29 cellular contexts compared by ENCODE assay signal in genomic region chr1:89949991-89950624, GRCh38. TPM values are rescaled to one million over a fixed set of nuclear protein-coding genes. Genes with fewer than 3 reads are reported as not detected.
DNase-seq lines count a peak whose midpoint lies in the region; ATAC-seq, FAIRE-seq and TF ChIP-seq lines count a peak whose summit lies in the region.
"Had no signal": no experiment of that assay in that cellular context is flagged by ENCODE, and none has a peak within 500 bp of the region (broad histone marks: within the 10 kb centered on the region; RNA-seq: fewer than 3 reads in every experiment).

No MANE protein-coding gene starts in this region.

- H3K4me1 Mint-ChIP-seq in GM23338: peaks cover 34% of the 10 kb centered on the region

- FAIRE-seq in RCC 7860 (lab: Jason Lieb, UNC): peak; percentile 82
- FAIRE-seq in small intestine (lab: Jason Lieb, UNC): no peak

- H3K4me3 Mint-ChIP-seq in GM23338: no peak overlapping the region
- H3K4me3 Mint-ChIP-seq: activated CD4-positive, alpha-beta memory T cell treated with anti-CD3 and anti-CD28 coated beads for 36 hours; activated naive CD8-positive, alpha-beta T cell; activated T-helper 17 cell treated with anti-CD3 and anti-CD28 coated beads, Interleukin-2, amount 50 U/mL, for 72 hours; CD4-positive, CD25-positive, alpha-beta regulatory T cell; stimulated activated memory B cell treated with anti-CD40 and anti-IgM and Interleukin-4, amounts not matched to agents 10 μg/mL and 1 μg/mL and 100 μg/mL, for 72 hours had no signal

- H3K9me3 Mint-ChIP-seq in GM23338: no peaks in the 10 kb centered on the region
- H3K9me3 Mint-ChIP-seq: activated CD4-positive, alpha-beta memory T cell treated with anti-CD3 and anti-CD28 coated beads for 36 hours; activated T-helper 17 cell treated with anti-CD3 and anti-CD28 coated beads, Interleukin-2, amount 50 U/mL, for 72 hours; stimulated activated memory B cell treated with anti-CD40 and anti-IgM and Interleukin-4, amounts not matched to agents 10 μg/mL and 1 μg/mL and 100 μg/mL, for 72 hours had no signal

- no peaks in the 10 kb centered on the region for H3K36me3 Mint-ChIP-seq in GM23338 (ENCODE audit: low read depth)
- H3K36me3 Mint-ChIP-seq: CD4-positive, CD25-positive, alpha-beta regulatory T cell; stimulated activated memory B cell treated with anti-CD40 and anti-IgM and Interleukin-4, amounts not matched to agents 10 μg/mL and 1 μg/mL and 100 μg/mL, for 72 hours had no signal

- no peak overlapping the region; the same call in 1 of the 2 replicates for H2AFZ ChIP-seq in GM23338

- no peaks in the 10 kb centered on the region for H3K27me3 ChIP-seq in GM23338 (ENCODE audit: insufficient read depth)
- no peaks in the 10 kb centered on the region for H3K27me3 ChIP-seq in small intestine (ENCODE audit: control insufficient read depth in 2 of 2, insufficient read depth in 2 of 2, low read length in 2 of 2)
- H3K27me3 ChIP-seq: cardiac muscle cell, esophagus squamous epithelium, gastrocnemius medialis, neutrophil, spleen, vagina had no signal

- H3K9me2 ChIP-seq in GM23338 (ENCODE audit: insufficient read depth): no peaks in the 10 kb centered on the region

- H3K4me2 ChIP-seq in GM23338: no peak overlapping the region

- TF ChIP-seq CTCF in GM23338 (conservative IDR thresholded peaks at IDR 0.05; ENCODE audit: low read depth in 2 of 2): no peak

- WGBS in small intestine, 3 donors: 10 to 23% (median 20%) methylated on average over 1 of the region's 1 CpG

- H3K27ac ChIP-seq in GM23338 (ENCODE audit: low read depth) (peak overlapping the region; percentile 47), small intestine (ENCODE audit: low read depth in 1 of 2, low read length in 1 of 2) (no peak overlapping the region)
- H3K27ac ChIP-seq: cardiac muscle cell, esophagus squamous epithelium, gastrocnemius medialis, neutrophil, spleen, vagina had no signal

- no peak overlapping the region for H3K4me3 ChIP-seq in GM23338
- no peak overlapping the region for H3K4me3 ChIP-seq in small intestine (ENCODE audit: low read depth in 1 of 2, low read length in 2 of 2)
- H3K4me3 ChIP-seq: cardiac muscle cell, esophagus squamous epithelium, gastrocnemius medialis, spleen, vagina had no signal

- no peaks in the 10 kb centered on the region for H3K79me2 ChIP-seq in GM23338 (replicated peaks; ENCODE audit: insufficient read depth)

- no peaks in the 10 kb centered on the region for H3K9me3 ChIP-seq in small intestine (ENCODE audit: control insufficient read depth, low read depth)
- H3K9me3 ChIP-seq: esophagus squamous epithelium, gastrocnemius medialis, neutrophil, spleen, vagina had no signal

- ATAC-seq in GM23338: peak; percentile 16; the same call in 1 of the 3 replicates
- no peak for ATAC-seq in GM18519 (IDR thresholded peaks at IDR 0.05; ENCODE audit: low FRiP score, unreplicated experiment)
- ATAC-seq in GM19452 (IDR thresholded peaks at IDR 0.05; ENCODE audit: unreplicated experiment): no peak
- no peak for ATAC-seq in HG02970 (IDR thresholded peaks at IDR 0.05; ENCODE audit: low FRiP score, unreplicated experiment)
- no peak for ATAC-seq in HG03378 (IDR thresholded peaks at IDR 0.05; ENCODE audit: unreplicated experiment)
- ATAC-seq: activated T-helper 17 cell treated with anti-CD3 and anti-CD28 coated beads, Interleukin-2, amount 50 U/mL, for 72 hours; gastrocnemius medialis; Panc1; stimulated activated memory B cell treated with anti-CD40 and anti-IgM and Interleukin-4, amounts not matched to agents 10 μg/mL and 1 μg/mL and 100 μg/mL, for 72 hours had no signal

- DNase-seq in GM23338 (ENCODE audit: low spot score) (no peak), RCC 7860 (ENCODE audit: low spot score) (no peak), kidney tubule cell (ENCODE audit: low spot score) (peak; percentile 52), small intestine (peak; percentile 68)
- DNase-seq: activated CD4-positive, alpha-beta memory T cell treated with anti-CD3 and anti-CD28 coated beads for 36 hours; activated CD8-positive, alpha-beta memory T cell treated with anti-CD3 and anti-CD28 coated beads, Interleukin-2, amount 50 U/mL, for 48 hours; aorta; CD4-positive, CD25-positive, alpha-beta regulatory T cell; cortex of kidney; DMS 273 treated with DMSO at 0.1 percent for 48 hours; esophagus squamous epithelium; gastrocnemius medialis; hypothalamus; NCI-H1092 treated with DMSO at 0.1 percent for 48 hours; NCI-H2029 treated with DMSO at 0.1 percent for 48 hours; SIG-M5; spleen; stimulated activated CD4-positive, alpha-beta T cell treated with anti-CD3 and anti-CD28 coated beads, Interleukin-4, amount 100 ng/mL, for 1 hour had no signal

- 0 out of 2 replicates have a peak overlapping the region, but pooled peaks have one; percentile 7 for H3K27ac Mint-ChIP-seq in GM23338
- H3K27ac Mint-ChIP-seq: activated CD4-positive, alpha-beta memory T cell treated with anti-CD3 and anti-CD28 coated beads for 36 hours; activated naive CD8-positive, alpha-beta T cell; activated T-helper 17 cell treated with anti-CD3 and anti-CD28 coated beads, Interleukin-2, amount 50 U/mL, for 72 hours; CD4-positive, CD25-positive, alpha-beta regulatory T cell; stimulated activated memory B cell treated with anti-CD40 and anti-IgM and Interleukin-4, amounts not matched to agents 10 μg/mL and 1 μg/mL and 100 μg/mL, for 72 hours had no signal

- H3K27me3 Mint-ChIP-seq in GM23338 (ENCODE audit: insufficient read depth, low read depth, poor library complexity): peaks cover 6% of the 10 kb centered on the region
- H3K27me3 Mint-ChIP-seq: activated CD4-positive, alpha-beta memory T cell treated with anti-CD3 and anti-CD28 coated beads for 36 hours; activated naive CD8-positive, alpha-beta T cell; activated T-helper 17 cell treated with anti-CD3 and anti-CD28 coated beads, Interleukin-2, amount 50 U/mL, for 72 hours; CD4-positive, CD25-positive, alpha-beta regulatory T cell; stimulated activated memory B cell treated with anti-CD40 and anti-IgM and Interleukin-4, amounts not matched to agents 10 μg/mL and 1 μg/mL and 100 μg/mL, for 72 hours had no signal

- no peaks in the 10 kb centered on the region for H4K20me1 ChIP-seq in GM23338 (replicated peaks; ENCODE audit: insufficient read depth)

- H3K36me3 ChIP-seq in GM23338 (ENCODE audit: insufficient read depth) (no peaks in the 10 kb centered on the region), small intestine (ENCODE audit: control insufficient read depth in 2 of 2, insufficient read depth in 2 of 2, low read length in 2 of 2) (no peaks in the 10 kb centered on the region)
- H3K36me3 ChIP-seq: cardiac muscle cell, esophagus squamous epithelium, gastrocnemius medialis, neutrophil, spleen, vagina had no signal

- H3F3A ChIP-seq in GM23338 (replicated peaks; ENCODE audit: low read depth): no peaks in the 10 kb centered on the region

- H3K4me1 ChIP-seq in GM23338 (ENCODE audit: insufficient read depth) (peaks cover 31% of the 10 kb centered on the region), small intestine (ENCODE audit: control insufficient read depth in 2 of 2, insufficient read depth in 1 of 2, low read depth in 1 of 2, low read length in 1 of 2) (no peaks in the 10 kb centered on the region)
- H3K4me1 ChIP-seq: gastrocnemius medialis, vagina had no signal

RNA-seq across cellular contexts. Expression of gene ZNF326, which starts 44.8 kb away (rescaled TPM):
- 21.9 and 28.6 TPM in 2 replicates for total RNA-seq in GM23338 (2014; rRNA removed; shearing (Covaris generic))
- polyA plus RNA-seq in GM23338 (2016; fragmentation: Nextera tagmentation; extraction: Ambion mirVana) (31.1 and 35.1 TPM in 2 replicates), small intestine (10 to 100 TPM; 11.3 to 22.4 (median 15.1) TPM)

Comparison
In these comparisons a context has a peak if more than half of its experiments do, and no peak if none do; other contexts are left out.
1. DNase-seq: peak in kidney tubule cell (single experiment) and small intestine (single experiment); none in GM23338 (single experiment) and RCC 7860 (single experiment).